Comparison of ENCODE assay signal across 1 cellular context in the genomic region with DNA sequence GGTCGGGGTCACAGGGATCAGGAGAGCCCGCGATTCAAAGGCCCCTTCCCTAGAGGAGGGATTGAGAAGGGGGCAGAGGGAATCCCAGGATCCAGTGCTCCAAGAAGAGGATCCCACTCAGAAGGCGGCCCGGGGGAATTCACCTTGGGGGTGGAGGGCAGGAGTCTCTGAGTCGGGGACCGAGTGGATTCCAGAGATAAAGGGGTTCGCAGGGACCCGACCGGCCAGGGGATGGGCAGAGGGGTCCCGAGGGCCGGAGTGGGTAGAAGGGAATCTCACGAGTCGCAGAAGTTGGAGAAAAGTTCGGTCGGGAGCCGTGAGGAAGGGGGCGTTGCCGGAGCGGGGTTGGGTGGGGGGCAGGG.
TF ChIP-seq lines count a peak whose summit lies in the region.

No MANE protein-coding gene starts in this region.

TF ChIP-seq in HEK293, 187 proteins besides CTCF, POLR2A, EP300 and RAD21 (continued from another document):
- TF ChIP-seq, protein P1, sequence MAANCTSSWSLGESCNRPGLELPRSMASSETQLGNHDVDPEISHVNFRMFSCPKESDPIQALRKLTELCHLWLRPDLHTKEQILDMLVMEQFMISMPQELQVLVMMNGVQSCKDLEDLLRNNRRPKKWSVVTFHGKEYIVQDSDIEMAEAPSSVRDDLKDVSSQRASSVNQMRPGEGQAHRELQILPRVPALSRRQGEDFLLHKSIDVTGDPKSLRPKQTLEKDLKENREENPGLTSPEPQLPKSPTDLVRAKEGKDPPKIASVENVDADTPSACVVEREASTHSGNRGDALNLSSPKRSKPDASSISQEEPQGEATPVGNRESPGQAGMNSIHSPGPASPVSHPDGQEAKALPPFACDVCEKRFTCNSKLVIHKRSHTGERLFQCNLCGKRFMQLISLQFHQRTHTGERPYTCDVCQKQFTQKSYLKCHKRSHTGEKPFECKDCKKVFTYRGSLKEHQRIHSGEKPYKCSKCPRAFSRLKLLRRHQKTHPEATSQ (tag by site-specific recombination; IDR thresholded peaks at IDR 0.05) = no peak
- TF ChIP-seq ZNF335 (tag by site-specific recombination; conservative IDR thresholded peaks at IDR 0.05) (0 out of 2 replicates have a peak, but pooled peaks have one; percentile 11), ZNF221 (tag by site-specific recombination; IDR thresholded peaks at IDR 0.05; ENCODE audit: borderline replicate concordance) (no peak), GLIS1 (tag by site-specific recombination; IDR thresholded peaks at IDR 0.05) (no peak), ZNF404 (tag by site-specific recombination; IDR thresholded peaks at IDR 0.05) (no peak), FEZF1 (tag by site-specific recombination; IDR thresholded peaks at IDR 0.05) (no peak), KLF9 (tag by site-specific recombination; IDR thresholded peaks at IDR 0.05; ENCODE audit: low read depth) (0 out of 2 replicates have a peak, but pooled peaks have one; percentile 25), IKZF3 (tag by site-specific recombination; IDR thresholded peaks at IDR 0.05) (0 out of 2 replicates have a peak, but pooled peaks have one; percentile 39)
- TF ChIP-seq, protein P2, sequence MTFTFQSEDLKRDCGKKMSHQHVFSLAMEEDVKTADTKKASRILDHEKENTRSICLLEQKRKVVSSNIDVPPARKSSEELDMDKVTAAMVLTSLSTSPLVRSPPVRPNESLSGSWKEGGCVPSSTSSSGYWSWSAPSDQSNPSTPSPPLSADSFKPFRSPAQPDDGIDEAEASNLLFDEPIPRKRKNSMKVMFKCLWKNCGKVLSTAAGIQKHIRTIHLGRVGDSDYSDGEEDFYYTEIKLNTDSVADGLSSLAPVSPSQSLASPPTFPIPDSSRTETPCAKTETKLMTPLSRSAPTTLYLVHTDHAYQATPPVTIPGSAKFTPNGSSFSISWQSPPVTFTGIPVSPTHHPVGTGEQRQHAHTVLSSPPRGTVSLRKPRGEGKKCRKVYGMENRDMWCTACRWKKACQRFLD (tag by site-specific recombination; IDR thresholded peaks at IDR 0.05) = no peak
